Comparison of ENCODE assay signal across 7 cellular contexts in the genomic region with DNA sequence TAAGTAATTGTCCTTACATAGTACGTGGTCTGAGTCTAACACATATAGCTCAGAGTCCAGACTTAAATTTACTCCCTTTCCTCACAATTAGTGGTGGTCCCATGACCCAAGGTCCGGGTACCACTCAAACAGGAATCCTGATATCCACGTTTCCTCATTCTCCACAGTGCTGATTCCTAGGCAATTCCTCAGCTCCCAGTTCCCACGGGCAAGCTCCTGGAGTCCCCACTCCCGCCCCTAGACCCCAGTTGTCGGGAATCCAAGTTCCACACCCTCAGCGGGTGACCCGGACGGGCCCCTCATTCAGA. TPM values are rescaled to one million over a fixed set of nuclear protein-coding genes. Genes with fewer than 3 reads are reported as not detected.
DNase-seq lines count a peak whose midpoint lies in the region; TF ChIP-seq lines count a peak whose summit lies in the region.

No MANE protein-coding gene starts in this region.

- H3K9me3 ChIP-seq in iPS-15b (ENCODE audit: control insufficient read depth, insufficient read depth, low read length) (no peaks in the 10 kb centered on the region), stomach (no peaks in the 10 kb centered on the region)

- peaks cover 41% of the 10 kb centered on the region for H3K4me1 Mint-ChIP-seq in activated T-helper 1 cell treated with anti-CD3 and anti-CD28 coated beads, Interleukin-12 subunit alpha, Interleukin-12 subunit beta, Interleukin-2, Interleukin-4 antibody, amounts not matched to agents 30 ng/mL and 10 ng/mL and 1 ng/mL, durations not matched to agents 14 hours and 24 hours and 36 hours (ENCODE audit: low read depth)

- no peaks in the 10 kb centered on the region for H3K27me3 Mint-ChIP-seq in activated T-helper 1 cell treated with anti-CD3 and anti-CD28 coated beads, Interleukin-12 subunit alpha, Interleukin-12 subunit beta, Interleukin-2, Interleukin-4 antibody, amounts not matched to agents 30 ng/mL and 10 ng/mL and 1 ng/mL, durations not matched to agents 14 hours and 24 hours and 36 hours (ENCODE audit: insufficient read depth)

- H3K4me3 ChIP-seq in HL-60 (replicated peaks; ENCODE audit: insufficient read depth, low read length) = peak overlapping the region; percentile 87
- H3K4me3 ChIP-seq in iPS-15b (ENCODE audit: low read depth, low read length) = peak overlapping the region; percentile 76
- H3K4me3 ChIP-seq in stomach = peak overlapping the region; percentile 86 to 98 (median 92)

- H3K4me1 ChIP-seq in iPS-15b (ENCODE audit: control insufficient read depth, insufficient read depth, low read length) (peaks cover 3% of the 10 kb centered on the region), stomach (peaks cover 41 to 73% (median 57%) of the 10 kb centered on the region in 4 donors)

- DNase-seq in HL-60 (ENCODE audit: low read depth in 1 of 2, low spot score in 1 of 2) (no peak), stomach (no peak), DMS79 (lab: John Stamatoyannopoulos, UW) (no peak), head of caudate nucleus (no peak), GM03348 (ENCODE audit: low spot score) (no peak)
- DNase-seq in activated T-helper 1 cell treated with anti-CD3 and anti-CD28 coated beads, Interleukin-12 subunit alpha, Interleukin-12 subunit beta, Interleukin-2, Interleukin-4 antibody, amounts not matched to agents 30 ng/mL and 10 ng/mL and 1 ng/mL, durations not matched to agents 14 hours and 24 hours and 36 hours (ENCODE audit: low spot score) = no peak

- peak overlapping the region; percentile 95 for H3K9ac ChIP-seq in iPS-15b (ENCODE audit: low read depth, low read length)

- TF ChIP-seq CTCF in HL-60 (IDR thresholded peaks at IDR 0.05; ENCODE audit: insufficient read depth, low read length) = no peak
- TF ChIP-seq CTCF in stomach (IDR thresholded peaks at IDR 0.05) = no peak

- H3K4me3 Mint-ChIP-seq in activated T-helper 1 cell treated with anti-CD3 and anti-CD28 coated beads, Interleukin-12 subunit alpha, Interleukin-12 subunit beta, Interleukin-2, Interleukin-4 antibody, amounts not matched to agents 30 ng/mL and 10 ng/mL and 1 ng/mL, durations not matched to agents 14 hours and 24 hours and 36 hours = peak overlapping the region; percentile 99

- intact Hi-C loops in activated T-helper 1 cell treated with anti-CD3 and anti-CD28 coated beads, Interleukin-12 subunit alpha, Interleukin-12 subunit beta, Interleukin-2, Interleukin-4 antibody, amounts not matched to agents 30 ng/mL and 10 ng/mL and 1 ng/mL, durations not matched to agents 14 hours and 24 hours and 36 hours (cut with micrococcal nuclease) = loop anchor here (1.0 to 10.0 kb wide), 7 partner anchors 11 to 1639 kb away; a partner anchor contains a TSS
- intact Hi-C loops in stomach (cut with DNase I; ENCODE audit: low total_unique reads) (no loop called here), head of caudate nucleus (cut with DNase I) (loop anchor here (1.0 kb wide), 1 partner anchor 11 kb away; a partner anchor contains a TSS)

- peaks cover 28% of the 10 kb centered on the region for H3K36me3 Mint-ChIP-seq in activated T-helper 1 cell treated with anti-CD3 and anti-CD28 coated beads, Interleukin-12 subunit alpha, Interleukin-12 subunit beta, Interleukin-2, Interleukin-4 antibody, amounts not matched to agents 30 ng/mL and 10 ng/mL and 1 ng/mL, durations not matched to agents 14 hours and 24 hours and 36 hours (ENCODE audit: low read depth)

- H3K36me3 ChIP-seq in iPS-15b (ENCODE audit: control insufficient read depth, insufficient read depth, low read length) (peaks cover 18% of the 10 kb centered on the region), stomach (peaks cover 24 to 35% (median 33%) of the 10 kb centered on the region in 4 donors)

- H3K27ac Mint-ChIP-seq in activated T-helper 1 cell treated with anti-CD3 and anti-CD28 coated beads, Interleukin-12 subunit alpha, Interleukin-12 subunit beta, Interleukin-2, Interleukin-4 antibody, amounts not matched to agents 30 ng/mL and 10 ng/mL and 1 ng/mL, durations not matched to agents 14 hours and 24 hours and 36 hours = peak overlapping the region; percentile 98

- TF ChIP-seq EP300 in stomach (IDR thresholded peaks at IDR 0.05) = no peak

- no peaks in the 10 kb centered on the region for H3K27me3 ChIP-seq in HL-60 (ENCODE audit: insufficient read depth, poor library complexity, severe bottlenecking)
- H3K27me3 ChIP-seq in iPS-15b (ENCODE audit: control insufficient read depth, insufficient read depth, low read length) = no peaks in the 10 kb centered on the region
- H3K27me3 ChIP-seq in stomach = no peaks in the 10 kb centered on the region

- no peaks in the 10 kb centered on the region for H3K9me3 Mint-ChIP-seq in activated T-helper 1 cell treated with anti-CD3 and anti-CD28 coated beads, Interleukin-12 subunit alpha, Interleukin-12 subunit beta, Interleukin-2, Interleukin-4 antibody, amounts not matched to agents 30 ng/mL and 10 ng/mL and 1 ng/mL, durations not matched to agents 14 hours and 24 hours and 36 hours

- WGBS in stomach, 5 donors = 0 to 1% (median 0%) methylated on average over 9 of the region's 9 CpGs

- TF ChIP-seq POLR2A in stomach (IDR thresholded peaks at IDR 0.05) = no peak

- H3K27ac ChIP-seq in HL-60 (replicated peaks) (peak overlapping the region; percentile 93), stomach (peak overlapping the region; percentile 89 to 97 (median 94))

RNA-seq across cellular contexts. Expression of a gene that starts 0.6 kb away (rescaled TPM):
- 231 and 239 TPM in 2 replicates for total RNA-seq in activated T-helper 1 cell treated with anti-CD3 and anti-CD28 coated beads, Interleukin-12 subunit alpha, Interleukin-12 subunit beta, Interleukin-2, Interleukin-4 antibody, amounts not matched to agents 30 ng/mL and 10 ng/mL and 1 ng/mL, durations not matched to agents 14 hours and 24 hours and 36 hours
- 100 to 1,000 TPM; 104 to 687 (median 176) TPM for total RNA-seq in stomach
- 100 to 1,000 TPM; 341 to 367 (median 348) TPM for polyA plus RNA-seq in stomach

RNA-seq across cellular contexts. Expression of a gene that starts 3.4 kb away (rescaled TPM):
- 68.0 and 70.9 TPM in 2 replicates for total RNA-seq in activated T-helper 1 cell treated with anti-CD3 and anti-CD28 coated beads, Interleukin-12 subunit alpha, Interleukin-12 subunit beta, Interleukin-2, Interleukin-4 antibody, amounts not matched to agents 30 ng/mL and 10 ng/mL and 1 ng/mL, durations not matched to agents 14 hours and 24 hours and 36 hours
- total RNA-seq in stomach = 10 to 100 TPM in 3 of 5 donors, 1 to 10 TPM in 1, under 1 TPM in 1; 0.89 to 27.2 (median 15.5) TPM
- polyA plus RNA-seq in stomach = 10 to 100 TPM; 55.1 to 90.4 (median 75.5) TPM

RNA-seq across cellular contexts. Expression of a gene that starts 10.1 kb away (rescaled TPM):
- total RNA-seq in activated T-helper 1 cell treated with anti-CD3 and anti-CD28 coated beads, Interleukin-12 subunit alpha, Interleukin-12 subunit beta, Interleukin-2, Interleukin-4 antibody, amounts not matched to agents 30 ng/mL and 10 ng/mL and 1 ng/mL, durations not matched to agents 14 hours and 24 hours and 36 hours = 152 and 153 TPM in 2 replicates
- total RNA-seq in stomach = 100 to 1,000 TPM in 1 of 5 donors, 10 to 100 TPM in 4; 20.6 to 143 (median 59.8) TPM
- 10 to 100 TPM; 13.7 to 18.5 (median 17.2) TPM for polyA plus RNA-seq in stomach

RNA-seq across cellular contexts. Expression of a gene that starts 17.7 kb away (rescaled TPM):
- 0.12 TPM in 1 of 2 replicates, not detected in the other for total RNA-seq in activated T-helper 1 cell treated with anti-CD3 and anti-CD28 coated beads, Interleukin-12 subunit alpha, Interleukin-12 subunit beta, Interleukin-2, Interleukin-4 antibody, amounts not matched to agents 30 ng/mL and 10 ng/mL and 1 ng/mL, durations not matched to agents 14 hours and 24 hours and 36 hours
- total RNA-seq in stomach = 100 to 1,000 TPM in 1 of 5 donors, not detected in 4; 165 TPM
- under 1 TPM in 1 of 3 donors, not detected in 2; 0.08 TPM for polyA plus RNA-seq in stomach

RNA-seq across cellular contexts. Expression of a gene that starts 37.4 kb away (rescaled TPM):
- 11.8 and 12.2 TPM in 2 replicates for total RNA-seq in activated T-helper 1 cell treated with anti-CD3 and anti-CD28 coated beads, Interleukin-12 subunit alpha, Interleukin-12 subunit beta, Interleukin-2, Interleukin-4 antibody, amounts not matched to agents 30 ng/mL and 10 ng/mL and 1 ng/mL, durations not matched to agents 14 hours and 24 hours and 36 hours
- 10 to 100 TPM in 1 of 5 donors, 1 to 10 TPM in 3, under 1 TPM in 1; 0.29 to 10.9 (median 2.7) TPM for total RNA-seq in stomach
- 1 to 10 TPM; 4.6 to 9.8 (median 5.8) TPM for polyA plus RNA-seq in stomach
